8 cellular contexts compared by ENCODE assay signal in the genomic region with DNA sequence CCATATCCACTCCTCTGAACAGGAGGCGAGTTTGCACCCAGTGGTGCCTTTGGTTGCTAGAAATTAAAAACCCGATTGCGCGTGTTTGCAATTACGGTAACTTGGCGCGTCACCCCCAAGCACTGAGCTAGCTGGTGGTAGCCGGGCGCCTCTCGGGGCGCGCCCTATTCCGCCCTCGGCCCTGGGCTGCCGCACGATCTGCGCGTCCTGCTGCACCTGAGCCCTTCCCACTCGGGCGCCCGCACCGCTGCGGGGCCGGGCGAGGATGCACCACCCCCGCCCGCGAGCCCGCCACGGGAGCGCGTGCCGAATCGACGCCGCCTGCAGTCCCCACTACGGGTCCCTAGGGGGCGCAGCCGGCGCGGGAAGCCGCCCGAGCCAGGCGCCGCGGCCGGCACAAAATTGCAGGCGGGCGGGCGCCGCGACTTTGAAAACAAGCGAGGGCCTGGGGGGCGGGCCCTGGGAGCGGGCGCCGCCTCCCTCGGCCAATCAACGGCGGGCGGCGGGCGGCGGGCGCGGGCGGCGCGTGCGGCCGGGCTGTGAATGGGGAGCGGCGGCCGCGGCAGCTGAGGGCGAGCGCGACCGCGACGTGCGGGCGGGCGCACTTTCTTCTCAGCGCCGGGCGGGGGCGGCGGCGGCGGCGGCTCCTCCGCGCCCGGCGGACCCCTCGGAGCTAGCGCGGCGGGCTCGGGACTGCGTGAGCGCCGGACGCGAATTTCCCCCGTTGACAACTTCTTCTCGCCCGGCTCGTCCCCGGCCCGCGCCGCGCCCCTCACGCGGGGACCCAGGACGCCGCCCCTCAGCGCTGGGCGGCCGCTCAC. TPM values are rescaled to one million over a fixed set of nuclear protein-coding genes. Genes with fewer than 3 reads are reported as not detected.
DNase-seq lines count a peak whose midpoint lies in the region; ATAC-seq and TF ChIP-seq lines count a peak whose summit lies in the region.

TSS of gene SDK1 (plus strand) at position 602 of the 821 bp plus-strand sequence. CDS start 335 bp downstream, outside the sequence.

- H3K27me3 ChIP-seq in lung (ENCODE audit: control insufficient read depth, insufficient read depth) = peaks cover 2% of the 10 kb centered on the region

- TF ChIP-seq CTCF in AG04449 (IDR thresholded peaks at IDR 0.05; ENCODE audit: insufficient read depth, low read length, missing control alignments) = peak; percentile 81
- peak; percentile 69 for TF ChIP-seq CTCF in lung (IDR thresholded peaks at IDR 0.05; ENCODE audit: control extremely low read depth, extremely low read depth)

- H3K9me3 Mint-ChIP-seq in activated CD4-positive, alpha-beta memory T cell treated with anti-CD3 and anti-CD28 coated beads for 36 hours = no peaks in the 10 kb centered on the region

- intact Hi-C loops in activated CD4-positive, alpha-beta memory T cell treated with anti-CD3 and anti-CD28 coated beads for 36 hours (cut with micrococcal nuclease) = loop anchor here (1.0 to 2.0 kb wide), 3 partner anchors 372 to 596 kb away; no protein-coding TSS in a partner anchor

- CTCF ChIA-PET in AG04449 (lab: Yijun Ruan, JAX) = interaction anchor here (1.2 to 1.5 kb wide), 2 partner anchors 9 to 11 kb away, joined by 3 to 4 read pairs; no protein-coding TSS in a partner anchor
- CTCF ChIA-PET in activated CD4-positive, alpha-beta memory T cell treated with anti-CD3 and anti-CD28 coated beads for 36 hours (lab: Charles Lee) = interaction anchor here (0.7 to 2.0 kb wide), 10 partner anchors 9 to 598 kb away, joined by 3 to 14 read pairs (median 3); no protein-coding TSS in a partner anchor

- H3K27me3 Mint-ChIP-seq in activated CD4-positive, alpha-beta memory T cell treated with anti-CD3 and anti-CD28 coated beads for 36 hours = peaks cover 32% of the 10 kb centered on the region

- POLR2A ChIA-PET in AG04449 (lab: Yijun Ruan, JAX) = no interaction called here
- POLR2A ChIA-PET in activated CD4-positive, alpha-beta memory T cell treated with anti-CD3 and anti-CD28 coated beads for 36 hours (lab: Charles Lee) = no interaction called here

- no peaks in the 10 kb centered on the region for H3K36me3 Mint-ChIP-seq in activated CD4-positive, alpha-beta memory T cell treated with anti-CD3 and anti-CD28 coated beads for 36 hours

- H3K4me3 Mint-ChIP-seq in activated CD4-positive, alpha-beta memory T cell treated with anti-CD3 and anti-CD28 coated beads for 36 hours = peak within 1 kb of the TSS; percentile 68

- peak within 1 kb of the TSS in 1 of 2 donors; percentile 35 for H3K27ac ChIP-seq in lung (ENCODE audit: low read depth in 1 of 2, low read length in 1 of 2)

- no peak within 1 kb of the TSS for H3K27ac Mint-ChIP-seq in activated CD4-positive, alpha-beta memory T cell treated with anti-CD3 and anti-CD28 coated beads for 36 hours

- DNase-seq in AG04449 (ENCODE audit: low read depth, low spot score) = peak; percentile 4
- peak; percentile 79 for DNase-seq in NCI-H446 treated with DMSO at 0.1 percent for 48 hours (lab: John Stamatoyannopoulos, UW)
- peak; percentile 91 for DNase-seq in activated CD4-positive, alpha-beta memory T cell treated with anti-CD3 and anti-CD28 coated beads for 36 hours
- peak; percentile 96 for DNase-seq in ecto neural progenitor cell (ENCODE audit: low spot score)
- DNase-seq in lung (ENCODE audit: low spot score) = peak; percentile 87
- DNase-seq in stimulated activated CD4-positive, alpha-beta T cell treated with anti-CD3 and anti-CD28 coated beads, TNF-alpha, amount 100 ng/mL, for 1 hour (ENCODE audit: low read depth in 3 of 3, low spot score in 1 of 3) = peak; percentile 68 to 92 (median 84)

- H3K9me3 ChIP-seq in lung (ENCODE audit: control insufficient read depth in 2 of 2, insufficient read depth in 1 of 2, low read length in 1 of 2) = no peaks in the 10 kb centered on the region

- peaks cover 13% of the 10 kb centered on the region for H3K4me1 Mint-ChIP-seq in activated CD4-positive, alpha-beta memory T cell treated with anti-CD3 and anti-CD28 coated beads for 36 hours (ENCODE audit: low read depth)

- no peaks in the 10 kb centered on the region for H3K36me3 ChIP-seq in lung (ENCODE audit: control insufficient read depth in 2 of 2, insufficient read depth in 2 of 2, low read length in 2 of 2)

- ATAC-seq in GM18909 (IDR thresholded peaks at IDR 0.05; ENCODE audit: poor library complexity, unreplicated experiment) (peak; percentile 94), HG03175 (IDR thresholded peaks at IDR 0.05; ENCODE audit: unreplicated experiment) (peak; percentile 90), lung (ENCODE audit: insufficient read depth, low FRiP score) (peak; percentile 99)

- peaks cover 0 to 8% of the 10 kb centered on the region in 2 donors for H3K4me1 ChIP-seq in lung (ENCODE audit: control insufficient read depth in 2 of 2, insufficient read depth in 2 of 2, low read length in 2 of 2)

- H3K4me3 ChIP-seq in AG04449 (ENCODE audit: low read depth, low read length) (peak within 1 kb of the TSS; percentile 42), lung (peak within 1 kb of the TSS; percentile 62)

- 0 to 1% methylated on average over 76 to 122 of the region's 122 CpGs for WGBS in lung, 2 donors

RNA-seq across cellular contexts. Expression of gene SDK1, which starts in this region (rescaled TPM):
- total RNA-seq in activated CD4-positive, alpha-beta memory T cell treated with anti-CD3 and anti-CD28 coated beads for 36 hours = under 1 TPM; 0.14 to 0.24 TPM
- total RNA-seq in lung = 10 to 100 TPM; 21.0 to 30.1 TPM
- 1 to 10 TPM; 3.7 to 4.3 TPM for polyA plus RNA-seq in lung

Comparison
In these comparisons a context has a peak if more than half of its experiments do, and no peak if none do; other contexts are left out.
1. RNA of gene SDK1 (total RNA-seq): 21.0 to 30.1 TPM in lung; 0.14 to 0.24 TPM in activated CD4-positive, alpha-beta memory T cell treated with anti-CD3 and anti-CD28 coated beads for 36 hours; every median in the first group is over 10 times any median in the second.
2. Peak in DNase-seq in activated CD4-positive, alpha-beta memory T cell treated with anti-CD3 and anti-CD28 coated beads for 36 hours; RNA of the gene not detected or under 1 TPM.
3. DNase-seq: peak in every context shown above with its lines; median percentile 96 in ecto neural progenitor cell; 91 in activated CD4-positive, alpha-beta memory T cell treated with anti-CD3 and anti-CD28 coated beads for 36 hours; 87 in lung; 84 in stimulated activated CD4-positive, alpha-beta T cell treated with anti-CD3 and anti-CD28 coated beads, TNF-alpha, amount 100 ng/mL, for 1 hour; 79 in NCI-H446 treated with DMSO at 0.1 percent for 48 hours; 4 in AG04449.
4. Peak in every context shown above with its lines, with median percentiles within 50 percentile points of each other: ATAC-seq.